ENCODE assay signal across 7 cellular contexts in genomic region chr1:7942701-7943029, GRCh38. TPM values are rescaled to one million over a fixed set of nuclear protein-coding genes. Genes with fewer than 3 reads are reported as not detected.
DNase-seq lines count a peak whose midpoint lies in the region; ATAC-seq and TF ChIP-seq lines count a peak whose summit lies in the region.

No MANE protein-coding gene starts in this region.

- no TSS peak for BruUV-seq in Calu3 (replicated peaks; lab: Mats Ljungman, UMichigan)

- H3K9ac ChIP-seq in NT2/D1 (ENCODE audit: insufficient read length, low read depth) (no peak overlapping the region), skeletal muscle satellite cell (ENCODE audit: low read depth, low read length) (no peak overlapping the region)

- peak overlapping the region in 3 of 4 donors; percentile 51 to 61 (median 52) for H3K27ac ChIP-seq in esophagus squamous epithelium

- no peak overlapping the region for H3K27ac Mint-ChIP-seq in Calu3 (ENCODE audit: unreplicated experiment)

- H3K9me3 Mint-ChIP-seq in Calu3 (ENCODE audit: low read depth, unreplicated experiment), result no peaks in the 10 kb centered on the region

- H3K4me3 ChIP-seq in NT2/D1 (ENCODE audit: insufficient read length, low read depth) (peak overlapping the region; percentile 15), esophagus squamous epithelium (peak overlapping the region in 2 of 4 donors; percentile 34 to 53), skeletal muscle satellite cell (ENCODE audit: low read length) (no peak overlapping the region)

- peak overlapping the region; percentile 59 for H3K4me2 ChIP-seq in skeletal muscle satellite cell (ENCODE audit: low read length)

- peaks cover 52% of the 10 kb centered on the region for H3K27me3 ChIP-seq in NT2/D1 (ENCODE audit: insufficient read depth, insufficient read length)
- H3K27me3 ChIP-seq in esophagus squamous epithelium, result peaks cover 0 to 56% (median 0%) of the 10 kb centered on the region in 4 donors
- H3K27me3 ChIP-seq in skeletal muscle satellite cell (ENCODE audit: control insufficient read depth, insufficient read depth, low read length), result peaks cover 23% of the 10 kb centered on the region

- DNase-seq in Calu3, result no peak
- DNase-seq in NT2/D1 (ENCODE audit: low read depth, low spot score), result no peak
- DNase-seq in esophagus squamous epithelium (lab: John Stamatoyannopoulos, UW), result no peak
- no peak for DNase-seq in HK-2 (ENCODE audit: unreplicated experiment)
- DNase-seq in iPS-NIHi11 (ENCODE audit: low spot score), result no peak

- peak overlapping the region; percentile 41 for H3K4me3 Mint-ChIP-seq in Calu3 (ENCODE audit: low read depth, unreplicated experiment)

- CTCF ChIA-PET in Calu3 (lab: Charles Lee), result no interaction called here

- H3K36me3 Mint-ChIP-seq in Calu3 (ENCODE audit: insufficient read depth, unreplicated experiment), result no peaks in the 10 kb centered on the region

- H3K36me3 ChIP-seq in NT2/D1 (ENCODE audit: insufficient read depth, insufficient read length, low read length) (no peaks in the 10 kb centered on the region), esophagus squamous epithelium (no peaks in the 10 kb centered on the region), skeletal muscle satellite cell (ENCODE audit: insufficient read depth, low read length) (no peaks in the 10 kb centered on the region)

- intact Hi-C loops in Calu3 (cut with micrococcal nuclease; ENCODE audit: unreplicated experiment), result no loop called here
- intact Hi-C loops in esophagus squamous epithelium (cut with DNase I), result no loop called here

- H3K9me3 ChIP-seq in NT2/D1 (ENCODE audit: insufficient read depth, low read length), result no peaks in the 10 kb centered on the region
- no peaks in the 10 kb centered on the region for H3K9me3 ChIP-seq in esophagus squamous epithelium
- H3K9me3 ChIP-seq in skeletal muscle satellite cell (replicated peaks; ENCODE audit: low read length), result no peaks in the 10 kb centered on the region

- TF ChIP-seq CTCF in Calu3 (IDR thresholded peaks at IDR 0.05; ENCODE audit: unreplicated experiment), result no peak
- TF ChIP-seq CTCF in esophagus squamous epithelium (IDR thresholded peaks at IDR 0.05), result no peak

- TF ChIP-seq POLR2A in esophagus squamous epithelium (IDR thresholded peaks at IDR 0.05), result no peak

- ATAC-seq in HG03521 (IDR thresholded peaks at IDR 0.05; ENCODE audit: unreplicated experiment), result no peak

- H3K27me3 Mint-ChIP-seq in Calu3 (ENCODE audit: unreplicated experiment), result peaks cover 30% of the 10 kb centered on the region

- peaks cover 24% of the 10 kb centered on the region for H3K4me1 Mint-ChIP-seq in Calu3 (ENCODE audit: low read depth, unreplicated experiment)

- H3K4me1 ChIP-seq in NT2/D1 (ENCODE audit: insufficient read depth, insufficient read length) (no peaks in the 10 kb centered on the region), esophagus squamous epithelium (peaks cover 0 to 22% (median 7%) of the 10 kb centered on the region in 3 donors), skeletal muscle satellite cell (ENCODE audit: control insufficient read depth, insufficient read depth, low read length) (peaks cover 25% of the 10 kb centered on the region)

- WGBS in esophagus squamous epithelium, 2 donors, result 32 to 43% methylated on average over 5 of the region's 5 CpGs

RNA-seq across cellular contexts. Expression of gene TNFRSF9, which starts 2.0 kb away (rescaled TPM):
- 0.42 and 0.44 TPM in 2 replicates for total RNA-seq in Calu3 (2022)
- under 1 TPM in 2 of 4 donors, not detected in 2; 0.15 to 0.19 TPM for total RNA-seq in esophagus squamous epithelium
- total RNA-seq in skeletal muscle satellite cell (2012; rRNA removed), result under 0.01 and 0.22 TPM in 2 replicates

RNA-seq across cellular contexts. Expression of gene PARK7, which starts 18.8 kb away (rescaled TPM):
- total RNA-seq in Calu3 (2022), result 207 and 209 TPM in 2 replicates
- 100 to 1,000 TPM in 3 of 4 donors, 10 to 100 TPM in 1; 93.9 to 156 (median 129) TPM for total RNA-seq in esophagus squamous epithelium
- 202 and 212 TPM in 2 replicates for total RNA-seq in skeletal muscle satellite cell (2012; rRNA removed)
